In the genomic region with DNA sequence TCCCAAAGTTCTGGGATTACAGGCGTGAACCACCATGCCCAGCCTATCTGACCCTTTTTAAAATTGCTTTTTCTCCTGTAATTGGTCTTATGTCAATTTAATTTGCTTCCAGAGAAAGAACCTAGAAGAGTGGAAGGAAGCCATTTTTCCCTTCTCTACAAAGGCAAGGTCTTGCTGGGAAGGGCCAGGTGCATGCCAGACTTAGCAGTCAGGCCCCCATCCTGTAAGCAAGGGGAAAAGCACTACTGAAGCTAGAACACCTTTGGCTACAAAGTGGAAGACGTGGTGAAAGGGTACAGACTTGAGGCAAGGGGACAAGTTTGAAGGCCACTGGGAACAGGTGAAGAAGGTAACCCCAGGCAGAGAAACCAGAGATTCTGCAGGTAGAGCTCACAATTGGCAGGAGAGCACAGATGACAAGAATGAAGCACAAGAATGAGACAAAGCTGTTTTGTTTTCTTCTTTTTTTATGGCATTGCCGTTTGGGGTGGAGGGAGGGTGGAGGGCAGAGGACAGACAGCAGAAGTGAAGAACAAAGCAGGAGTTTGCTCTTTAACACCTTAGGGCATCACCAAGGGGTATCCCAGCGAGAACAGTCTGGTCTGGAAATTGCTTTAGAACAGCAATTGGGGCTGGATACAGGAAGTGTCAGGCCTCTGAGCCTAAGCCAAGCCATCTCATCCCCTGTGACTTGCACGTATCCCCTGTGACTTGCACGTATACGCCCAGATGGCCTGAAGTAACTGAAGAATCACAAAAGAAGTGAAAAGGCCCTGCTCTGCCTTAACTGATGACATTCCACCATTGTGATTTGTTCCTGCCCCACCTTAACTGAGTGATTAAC, we compare ENCODE assay signal across 9 cellular contexts.
A peak's percentile ranks its signal among the peaks of the same experiment; 100 is the strongest.
DNase-seq lines count a peak whose midpoint lies in the region; ATAC-seq and TF ChIP-seq lines count a peak whose summit lies in the region.
"Had no signal": no experiment of that assay in that cellular context is flagged by ENCODE, and none has a peak within 500 bp of the region (broad histone marks: within the 10 kb centered on the region; RNA-seq: fewer than 3 reads in every experiment).

No MANE protein-coding gene starts in this region.

- no peak overlapping the region for H3K23ac ChIP-seq in trophoblast cell (ENCODE audit: low read length)

- H3K27me3 ChIP-seq in GM23338 (ENCODE audit: insufficient read depth) (no peaks in the 10 kb centered on the region), NT2/D1 (ENCODE audit: insufficient read depth, insufficient read length) (no peaks in the 10 kb centered on the region), trophoblast cell (ENCODE audit: insufficient read depth, low read length) (no peaks in the 10 kb centered on the region)
- H3K27me3 ChIP-seq: brain microvascular endothelial cell had no signal

- H2BK5ac ChIP-seq in trophoblast cell (ENCODE audit: low read depth, low read length, poor library complexity), result peak overlapping the region; percentile 28

- H2AFZ ChIP-seq in GM23338, result no peak overlapping the region
- no peak overlapping the region for H2AFZ ChIP-seq in trophoblast cell (ENCODE audit: insufficient read depth, low read length, poor library complexity)

- H3K4me2 ChIP-seq in GM23338 (peak overlapping the region; percentile 61), trophoblast cell (ENCODE audit: low read length) (no peak overlapping the region)

- peak overlapping the region; percentile 9 for H3K4ac ChIP-seq in trophoblast cell (ENCODE audit: low read depth, low read length)

- H3K27ac ChIP-seq in GM23338 (ENCODE audit: low read depth), result peak overlapping the region; percentile 100
- peak overlapping the region; percentile 84 for H3K27ac ChIP-seq in trophoblast cell (ENCODE audit: low read depth, low read length)
- no peak overlapping the region for H3K27ac ChIP-seq in RWPE1
- H3K27ac ChIP-seq: brain microvascular endothelial cell had no signal

- H3K79me1 ChIP-seq in trophoblast cell (ENCODE audit: low read length), result peaks cover 35% of the 10 kb centered on the region

- peak overlapping the region; percentile 51 for H2AK5ac ChIP-seq in trophoblast cell (ENCODE audit: low read length)

- peak overlapping the region; percentile 98 for H3K27ac Mint-ChIP-seq in GM23338
- peak overlapping the region; percentile 72 to 83 for H3K27ac Mint-ChIP-seq in effector memory CD8-positive, alpha-beta T cell

- peaks cover 1% of the 10 kb centered on the region for H3K27me3 Mint-ChIP-seq in GM23338 (ENCODE audit: insufficient read depth, low read depth, poor library complexity)
- H3K27me3 Mint-ChIP-seq in effector memory CD8-positive, alpha-beta T cell, result no peaks in the 10 kb centered on the region

- no peaks in the 10 kb centered on the region; the same call in 2 of the 3 replicates for H3K9me3 Mint-ChIP-seq in GM23338
- no peaks in the 10 kb centered on the region for H3K9me3 Mint-ChIP-seq in effector memory CD8-positive, alpha-beta T cell

- TF ChIP-seq CTCF in GM23338 (conservative IDR thresholded peaks at IDR 0.05; ENCODE audit: low read depth in 2 of 2) (no peak), RWPE1 (conservative IDR thresholded peaks at IDR 0.05; ENCODE audit: low read depth) (no peak)

- DNase-seq in GM23338 (ENCODE audit: low spot score) (peak; percentile 75), NT2/D1 (ENCODE audit: low read depth, low spot score) (peak; percentile 30), trophoblast cell (peak; percentile 21 to 38), RWPE1 (ENCODE audit: low spot score) (no peak), Ammon's horn (ENCODE audit: low spot score) (no peak)
- DNase-seq in effector memory CD8-positive, alpha-beta T cell, result no peak
- DNase-seq: brain microvascular endothelial cell, hypothalamus had no signal

- H4K91ac ChIP-seq in trophoblast cell (ENCODE audit: low read depth, low read length), result peak overlapping the region; percentile 84

- no peak overlapping the region for H3K4me3 ChIP-seq in GM23338
- H3K4me3 ChIP-seq in NT2/D1 (ENCODE audit: insufficient read length, low read depth), result no peak overlapping the region
- no peak overlapping the region for H3K4me3 ChIP-seq in trophoblast cell (ENCODE audit: low read depth, low read length)

- H3K4me1 Mint-ChIP-seq in GM23338, result peaks cover 68% of the 10 kb centered on the region
- peaks cover 55 to 66% of the 10 kb centered on the region in 2 donors for H3K4me1 Mint-ChIP-seq in effector memory CD8-positive, alpha-beta T cell (ENCODE audit: low read depth in 2 of 2)

- H3K9me2 ChIP-seq in GM23338 (ENCODE audit: insufficient read depth), result no peaks in the 10 kb centered on the region

- H3K9ac ChIP-seq in NT2/D1 (ENCODE audit: insufficient read length, low read depth) (peak overlapping the region; percentile 51), trophoblast cell (ENCODE audit: low read length) (no peak overlapping the region)

- peak overlapping the region; percentile 63 for H3K18ac ChIP-seq in trophoblast cell (ENCODE audit: low read length)

- H3K36me3 ChIP-seq in GM23338 (ENCODE audit: insufficient read depth) (no peaks in the 10 kb centered on the region; the same call in 1 of the 2 replicates), NT2/D1 (ENCODE audit: insufficient read depth, insufficient read length, low read length) (no peaks in the 10 kb centered on the region), trophoblast cell (ENCODE audit: control insufficient read depth in 1 of 2, insufficient read depth in 2 of 2, low read length in 2 of 2) (no peaks in the 10 kb centered on the region)
- H3K36me3 ChIP-seq: brain microvascular endothelial cell had no signal

- POLR2A ChIA-PET in RWPE1 (lab: Yijun Ruan, JAX; ENCODE audit: low non-redundant PET), result interaction anchor here (0.5 kb wide), 1 partner anchor 74 kb away, joined by 3 read pairs; no protein-coding TSS in a partner anchor

- ATAC-seq in GM23338 (peak; percentile 34), HG03108 (IDR thresholded peaks at IDR 0.05; ENCODE audit: unreplicated experiment) (no peak)
- ATAC-seq in effector memory CD8-positive, alpha-beta T cell (replicated peaks), result no peak

- H2BK120ac ChIP-seq in trophoblast cell (ENCODE audit: insufficient read depth, low read length, poor library complexity), result peak overlapping the region; percentile 87

- H3K4me1 ChIP-seq in GM23338 (ENCODE audit: insufficient read depth), result peaks cover 60% of the 10 kb centered on the region
- peaks cover 7% of the 10 kb centered on the region for H3K4me1 ChIP-seq in NT2/D1 (ENCODE audit: insufficient read depth, insufficient read length)
- peaks cover 27 to 37% of the 10 kb centered on the region in 2 experiments for H3K4me1 ChIP-seq in trophoblast cell (ENCODE audit: control insufficient read depth in 1 of 2, insufficient read depth in 2 of 2, low read length in 2 of 2)

- peak overlapping the region; percentile 21 for H3K14ac ChIP-seq in trophoblast cell (ENCODE audit: low read length)

- H4K8ac ChIP-seq in trophoblast cell (ENCODE audit: low read depth, low read length), result no peak overlapping the region

- peak overlapping the region; percentile 5; the same call in 1 of the 3 replicates for H3K4me3 Mint-ChIP-seq in GM23338
- peak overlapping the region; percentile 41 to 44 for H3K4me3 Mint-ChIP-seq in effector memory CD8-positive, alpha-beta T cell

- no peak overlapping the region for H4K12ac ChIP-seq in trophoblast cell (ENCODE audit: low read depth, low read length)

- H3K79me2 ChIP-seq in GM23338 (replicated peaks; ENCODE audit: insufficient read depth) (peaks cover 59% of the 10 kb centered on the region), trophoblast cell (ENCODE audit: control insufficient read depth, insufficient read depth, low read length, poor library complexity) (peaks cover 4% of the 10 kb centered on the region)

- WGBS in trophoblast cell (ENCODE audit: extremely low coverage, insufficient coverage, insufficient read length), result no CpG with 5 or more reads among the region's 7 CpGs

- peaks cover 3% of the 10 kb centered on the region; the same call in 1 of the 3 replicates for H3K36me3 Mint-ChIP-seq in GM23338 (ENCODE audit: low read depth)
- peaks cover 12% of the 10 kb centered on the region for H3K36me3 Mint-ChIP-seq in effector memory CD8-positive, alpha-beta T cell (ENCODE audit: insufficient read depth)

- H3K9me3 ChIP-seq in NT2/D1 (ENCODE audit: insufficient read depth, low read length), result no peaks in the 10 kb centered on the region
- no peaks in the 10 kb centered on the region for H3K9me3 ChIP-seq in trophoblast cell (ENCODE audit: insufficient read depth, low read depth, low read length)

- no peaks in the 10 kb centered on the region for H4K20me1 ChIP-seq in GM23338 (replicated peaks; ENCODE audit: insufficient read depth)

- CTCF ChIA-PET in RWPE1 (lab: Yijun Ruan, JAX), result no interaction called here

- H2BK12ac ChIP-seq in trophoblast cell (ENCODE audit: low read length), result peak overlapping the region; percentile 88

- H3F3A ChIP-seq in GM23338 (replicated peaks; ENCODE audit: low read depth), result peaks cover 23% of the 10 kb centered on the region

TF ChIP-seq in GM23338, 12 proteins besides CTCF, POLR2A, EP300 and RAD21 (continues in another document):
- TF ChIP-seq STAT1 (IDR thresholded peaks at IDR 0.05; ENCODE audit: unreplicated experiment) (no peak), CREB1 (CRISPR knock-in tag; IDR thresholded peaks at IDR 0.05; ENCODE audit: low read depth) (no peak), NANOG (IDR thresholded peaks at IDR 0.05; ENCODE audit: borderline replicate concordance) (peak; percentile 37; the same call in 1 of the 2 replicates), ZNF331 (CRISPR knock-in tag; IDR thresholded peaks at IDR 0.05; ENCODE audit: low read depth) (no peak)

Comparison
In these comparisons a context has a peak if more than half of its experiments do, and no peak if none do; other contexts are left out.
1. DNase-seq: peak in GM23338 (single experiment), NT2/D1 (single experiment) and trophoblast cell (2 of 2); none in effector memory CD8-positive, alpha-beta T cell (0 of 3), RWPE1 (single experiment) and Ammon's horn (single experiment).